In genomic region chr13:20566424-20566916, GRCh38 we compare ENCODE assay signal across 8 cellular contexts. TPM values are rescaled to one million over a fixed set of nuclear protein-coding genes. Genes with fewer than 3 reads are reported as not detected.
DNase-seq lines count a peak whose midpoint lies in the region; ATAC-seq and TF ChIP-seq lines count a peak whose summit lies in the region.

No MANE protein-coding gene starts in this region.

- peak overlapping the region; percentile 49 for H3K4ac ChIP-seq in trophoblast cell (ENCODE audit: low read depth, low read length)

- peaks cover 7% of the 10 kb centered on the region for H3K36me3 Mint-ChIP-seq in activated CD4-positive, alpha-beta T cell treated with anti-CD3 and anti-CD28 coated beads, Interleukin-2, amount 10 ng/mL, durations not matched to agents 24 days and 14 days (ENCODE audit: low read depth)
- H3K36me3 Mint-ChIP-seq in activated CD8-positive, alpha-beta T cell treated with anti-CD3 and anti-CD28 coated beads for 36 hours (ENCODE audit: low read depth) = peaks cover 7% of the 10 kb centered on the region

- H2BK120ac ChIP-seq in trophoblast cell (ENCODE audit: insufficient read depth, low read length, poor library complexity) = peak overlapping the region; percentile 70

- peak overlapping the region; percentile 94 for H3K18ac ChIP-seq in trophoblast cell (ENCODE audit: low read length)

- peak overlapping the region; percentile 88 for H3K27ac Mint-ChIP-seq in activated CD4-positive, alpha-beta T cell treated with anti-CD3 and anti-CD28 coated beads, Interleukin-2, amount 10 ng/mL, durations not matched to agents 24 days and 14 days
- H3K27ac Mint-ChIP-seq in activated CD8-positive, alpha-beta T cell treated with anti-CD3 and anti-CD28 coated beads for 36 hours = peak overlapping the region; percentile 85

- peak overlapping the region; percentile 71 for H3K4me3 ChIP-seq in HFF-Myc (replicated peaks; ENCODE audit: low read depth, low read length)
- H3K4me3 ChIP-seq in trophoblast cell (ENCODE audit: low read depth, low read length) = peak overlapping the region; percentile 96

- peaks cover 8% of the 10 kb centered on the region for H3K9me3 Mint-ChIP-seq in activated CD4-positive, alpha-beta T cell treated with anti-CD3 and anti-CD28 coated beads, Interleukin-2, amount 10 ng/mL, durations not matched to agents 24 days and 14 days
- H3K9me3 Mint-ChIP-seq in activated CD8-positive, alpha-beta T cell treated with anti-CD3 and anti-CD28 coated beads for 36 hours = peaks cover 10% of the 10 kb centered on the region

- CTCF ChIA-PET in activated CD8-positive, alpha-beta T cell treated with anti-CD3 and anti-CD28 coated beads for 36 hours (lab: Charles Lee) = interaction anchor here (0.9 to 1.6 kb wide), 3 partner anchors 40 to 72 kb away, joined by 3 to 4 read pairs (median 3); no protein-coding TSS in a partner anchor

- no peak overlapping the region for H3K23ac ChIP-seq in trophoblast cell (ENCODE audit: low read length)

- H2BK5ac ChIP-seq in trophoblast cell (ENCODE audit: low read depth, low read length, poor library complexity) = peak overlapping the region; percentile 95

- WGBS in trophoblast cell (ENCODE audit: extremely low coverage, insufficient coverage, insufficient read length) = no CpG with 5 or more reads among the region's 23 CpGs

- H3K27me3 Mint-ChIP-seq in activated CD4-positive, alpha-beta T cell treated with anti-CD3 and anti-CD28 coated beads, Interleukin-2, amount 10 ng/mL, durations not matched to agents 24 days and 14 days = no peaks in the 10 kb centered on the region
- H3K27me3 Mint-ChIP-seq in activated CD8-positive, alpha-beta T cell treated with anti-CD3 and anti-CD28 coated beads for 36 hours = no peaks in the 10 kb centered on the region

- H4K8ac ChIP-seq in trophoblast cell (ENCODE audit: low read depth, low read length) = peak overlapping the region; percentile 97

- peak overlapping the region; percentile 92 for H4K91ac ChIP-seq in trophoblast cell (ENCODE audit: low read depth, low read length)

- no peak overlapping the region for H2AK5ac ChIP-seq in trophoblast cell (ENCODE audit: low read length)

- H3K79me1 ChIP-seq in trophoblast cell (ENCODE audit: low read length) = peaks cover 11% of the 10 kb centered on the region

- intact Hi-C loops in activated CD4-positive, alpha-beta T cell treated with anti-CD3 and anti-CD28 coated beads, Interleukin-2, amount 10 ng/mL, durations not matched to agents 24 days and 14 days (cut with micrococcal nuclease) = loop anchor here (2.0 kb wide), 2 partner anchors 136 to 206 kb away; partner anchors contain the start of genes EEF1AKMT1 and IL17D
- intact Hi-C loops in activated CD8-positive, alpha-beta T cell treated with anti-CD3 and anti-CD28 coated beads for 36 hours (cut with micrococcal nuclease) = no loop called here
- intact Hi-C loops in Right ventricle myocardium inferior (cut with DNase I) = loop anchor here (1.0 to 2.0 kb wide), 2 partner anchors 40 to 71 kb away; no protein-coding TSS in a partner anchor

- H4K12ac ChIP-seq in trophoblast cell (ENCODE audit: low read depth, low read length) = peak overlapping the region; percentile 93

- peak overlapping the region; percentile 91 for H3K4me3 Mint-ChIP-seq in activated CD4-positive, alpha-beta T cell treated with anti-CD3 and anti-CD28 coated beads, Interleukin-2, amount 10 ng/mL, durations not matched to agents 24 days and 14 days
- H3K4me3 Mint-ChIP-seq in activated CD8-positive, alpha-beta T cell treated with anti-CD3 and anti-CD28 coated beads for 36 hours = peak overlapping the region; percentile 76

- H3K9ac ChIP-seq in trophoblast cell (ENCODE audit: low read length) = peak overlapping the region; percentile 94

- peaks cover 0 to 5% of the 10 kb centered on the region in 2 experiments for H3K4me1 ChIP-seq in trophoblast cell (ENCODE audit: control insufficient read depth in 1 of 2, insufficient read depth in 2 of 2, low read length in 2 of 2)

- H3K27ac ChIP-seq in trophoblast cell (ENCODE audit: low read depth, low read length) = peak overlapping the region; percentile 99

- POLR2A ChIA-PET in activated CD8-positive, alpha-beta T cell treated with anti-CD3 and anti-CD28 coated beads for 36 hours (lab: Charles Lee) = interaction anchor here (0.7 to 0.9 kb wide), 2 partner anchors 13 to 45 kb away, joined by 3 read pairs; no protein-coding TSS in a partner anchor

- peak overlapping the region; percentile 99 for H2AFZ ChIP-seq in trophoblast cell (ENCODE audit: insufficient read depth, low read length, poor library complexity)

- peaks cover 6% of the 10 kb centered on the region for H3K79me2 ChIP-seq in trophoblast cell (ENCODE audit: control insufficient read depth, insufficient read depth, low read length, poor library complexity)

- no peak for ATAC-seq in activated CD8-positive, alpha-beta T cell treated with anti-CD3 and anti-CD28 coated beads for 36 hours
- ATAC-seq in Right ventricle myocardium inferior = peak; percentile 78

- no peaks in the 10 kb centered on the region for H3K36me3 ChIP-seq in trophoblast cell (ENCODE audit: control insufficient read depth in 1 of 2, insufficient read depth in 2 of 2, low read length in 2 of 2)

- peak overlapping the region; percentile 84 for H3K4me2 ChIP-seq in trophoblast cell (ENCODE audit: low read length)

- peaks cover 20% of the 10 kb centered on the region for H3K4me1 Mint-ChIP-seq in activated CD4-positive, alpha-beta T cell treated with anti-CD3 and anti-CD28 coated beads, Interleukin-2, amount 10 ng/mL, durations not matched to agents 24 days and 14 days
- peaks cover 11% of the 10 kb centered on the region for H3K4me1 Mint-ChIP-seq in activated CD8-positive, alpha-beta T cell treated with anti-CD3 and anti-CD28 coated beads for 36 hours (ENCODE audit: low read depth)

- peaks cover 3% of the 10 kb centered on the region for H3K9me3 ChIP-seq in trophoblast cell (ENCODE audit: insufficient read depth, low read depth, low read length)

- no peak overlapping the region for H2BK12ac ChIP-seq in trophoblast cell (ENCODE audit: low read length)

- H3K27me3 ChIP-seq in trophoblast cell (ENCODE audit: insufficient read depth, low read length) = no peaks in the 10 kb centered on the region

- no peak for DNase-seq in activated CD4-positive, alpha-beta T cell treated with anti-CD3 and anti-CD28 coated beads, Interleukin-2, amount 10 ng/mL, durations not matched to agents 24 days and 14 days
- no peak for DNase-seq in activated CD4-positive, alpha-beta T cell treated with anti-CD3 and anti-CD28 coated beads for 48 hours
- DNase-seq in HFF-Myc (ENCODE audit: extremely low read depth, low read depth) (peak; percentile 39), NCI-H1417 treated with DMSO at 0.1 percent for 48 hours (lab: John Stamatoyannopoulos, UW) (peak; percentile 59), Right ventricle myocardium inferior (ENCODE audit: missing footprints) (peak; percentile 56), trophoblast cell (peak; percentile 83 to 87), retina (no peak)
- no peak for DNase-seq in activated CD8-positive, alpha-beta T cell treated with anti-CD3 and anti-CD28 coated beads for 36 hours

- no peak for TF ChIP-seq CTCF in HFF-Myc (IDR thresholded peaks at IDR 0.05; ENCODE audit: low read depth, low read length, missing control alignments)
- no peak for TF ChIP-seq CTCF in activated CD8-positive, alpha-beta T cell treated with anti-CD3 and anti-CD28 coated beads for 36 hours (IDR thresholded peaks at IDR 0.05)

- peak overlapping the region; percentile 86 for H3K14ac ChIP-seq in trophoblast cell (ENCODE audit: low read length)

RNA-seq across cellular contexts. Expression of gene IFT88, which starts 0.5 kb away (rescaled TPM):
- 2.2 and 2.9 TPM in 2 replicates for total RNA-seq in activated CD4-positive, alpha-beta T cell treated with anti-CD3 and anti-CD28 coated beads, Interleukin-2, amount 10 ng/mL, durations not matched to agents 24 days and 14 days
- total RNA-seq in activated CD8-positive, alpha-beta T cell treated with anti-CD3 and anti-CD28 coated beads for 36 hours = 1 to 10 TPM; 2.2 to 2.5 TPM
- 5.8 TPM for total RNA-seq in Right ventricle myocardium inferior
- polyA plus RNA-seq in trophoblast cell (2013) = 6.2 and 6.5 TPM in 2 replicates

RNA-seq across cellular contexts. Expression of gene CRYL1, which starts 40.8 kb away (rescaled TPM):
- 5.8 and 7.1 TPM in 2 replicates for total RNA-seq in activated CD4-positive, alpha-beta T cell treated with anti-CD3 and anti-CD28 coated beads, Interleukin-2, amount 10 ng/mL, durations not matched to agents 24 days and 14 days
- total RNA-seq in activated CD8-positive, alpha-beta T cell treated with anti-CD3 and anti-CD28 coated beads for 36 hours = 1 to 10 TPM; 8.5 to 9.4 TPM
- 19.8 TPM for total RNA-seq in Right ventricle myocardium inferior
- 5.5 and 6.0 TPM in 2 replicates for polyA plus RNA-seq in trophoblast cell (2013)

Comparison
In these comparisons a context has a peak if more than half of its experiments do, and no peak if none do; other contexts are left out.
1. DNase-seq: peak in HFF-Myc (single experiment), NCI-H1417 treated with DMSO at 0.1 percent for 48 hours (single experiment), Right ventricle myocardium inferior (single experiment) and trophoblast cell (2 of 2); none in activated CD4-positive, alpha-beta T cell treated with anti-CD3 and anti-CD28 coated beads, Interleukin-2, amount 10 ng/mL, durations not matched to agents 24 days and 14 days (single experiment), activated CD4-positive, alpha-beta T cell treated with anti-CD3 and anti-CD28 coated beads for 48 hours (single experiment), activated CD8-positive, alpha-beta T cell treated with anti-CD3 and anti-CD28 coated beads for 36 hours (single experiment) and retina (single experiment).